22 cellular contexts compared by ENCODE assay signal in the genomic region with DNA sequence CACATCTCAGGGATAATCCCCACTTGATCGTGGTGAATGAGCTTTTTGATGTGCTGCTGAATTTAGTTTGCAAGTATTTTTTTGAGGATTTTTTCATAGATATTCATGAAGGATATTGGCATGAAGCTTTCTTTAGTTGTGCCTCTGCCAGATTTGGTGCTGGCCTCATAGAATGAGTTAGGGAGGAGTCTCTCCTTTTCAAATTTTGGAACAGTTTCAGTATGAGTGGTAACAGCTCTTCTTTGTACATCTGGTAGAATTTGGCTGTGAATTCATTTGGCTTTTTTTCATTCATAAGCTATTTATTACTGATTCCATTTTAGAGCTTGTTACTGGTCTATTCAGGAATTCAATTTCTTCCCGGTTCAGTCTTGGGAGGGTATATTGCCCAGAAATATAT.
"Had no signal": no experiment of that assay in that cellular context is flagged by ENCODE, and none has a peak within 500 bp of the region (broad histone marks: within the 10 kb centered on the region; RNA-seq: fewer than 3 reads in every experiment).

No MANE protein-coding gene starts in this region.

- H3K9me3 ChIP-seq: esophagus muscularis mucosa, gastrocnemius medialis, left lung, lower lobe of right lung, mucosa of descending colon had no signal

- H3K27me3 ChIP-seq: esophagus muscularis mucosa, gastrocnemius medialis, hepatocyte, left lung had no signal

- H3K4me1 ChIP-seq: esophagus muscularis mucosa, gastrocnemius medialis, left lung, lower lobe of right lung had no signal

- H3K36me3 ChIP-seq: esophagus muscularis mucosa, gastrocnemius medialis, left lung, lower lobe of right lung had no signal

- H3K4me3 ChIP-seq: coronary artery, dorsolateral prefrontal cortex, esophagus muscularis mucosa, gastrocnemius medialis, hepatocyte, left lung, lower lobe of right lung, mucosa of descending colon had no signal

- H3K4me2 ChIP-seq: hepatocyte had no signal

- H2AFZ ChIP-seq: hepatocyte had no signal

- DNase-seq: dermis blood vessel endothelial cell; dorsolateral prefrontal cortex; effector CD4-positive, alpha-beta T cell; effector memory CD4-positive, alpha-beta T cell; foreskin fibroblast; foreskin melanocyte; gastrocnemius medialis; glutamatergic neuron; head of caudate nucleus; hypothalamus; immature natural killer cell; left cardiac atrium; left lung; left ventricle myocardium superior; lower lobe of right lung; mesenchymal stem cell; mucosa of descending colon; naive thymus-derived CD4-positive, alpha-beta T cell; natural killer cell had no signal

- ATAC-seq: gastrocnemius medialis; left cardiac atrium; left lung; left ventricle myocardium superior; lower lobe of right lung; mucosa of descending colon; naive thymus-derived CD4-positive, alpha-beta T cell; natural killer cell had no signal

- H3K79me2 ChIP-seq: hepatocyte had no signal

- H3K27ac ChIP-seq: coronary artery, dorsolateral prefrontal cortex, esophagus muscularis mucosa, gastrocnemius medialis, hepatocyte, left lung, lower lobe of right lung had no signal
